25 cellular contexts compared by ENCODE assay signal in the genomic region with DNA sequence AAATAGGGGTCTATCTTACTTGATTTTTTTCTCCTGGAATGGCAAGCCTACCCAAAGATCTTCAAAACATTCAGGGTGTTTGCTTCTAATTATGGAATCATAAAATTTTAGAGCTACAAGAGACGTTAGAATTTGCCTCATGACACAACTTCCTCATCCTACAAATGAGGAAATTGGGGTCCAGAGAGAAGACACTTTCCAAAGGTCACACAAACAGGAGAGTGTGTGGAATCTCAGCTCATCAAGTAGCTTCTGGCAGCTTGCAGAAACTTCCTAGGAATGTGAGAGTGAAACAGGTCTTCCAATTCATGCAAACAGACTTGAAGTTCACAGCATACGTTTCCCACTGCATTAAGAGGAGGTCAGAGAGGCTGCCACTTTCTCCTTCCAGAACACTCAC.
"Had no signal": no experiment of that assay in that cellular context is flagged by ENCODE, and none has a peak within 500 bp of the region (broad histone marks: within the 10 kb centered on the region; RNA-seq: fewer than 3 reads in every experiment).

No MANE protein-coding gene starts in this region.

- H3K4me3 Mint-ChIP-seq: activated CD4-positive, alpha-beta memory T cell treated with anti-CD3 and anti-CD28 coated beads for 36 hours; activated naive CD4-positive, alpha-beta T cell treated with anti-CD3 and anti-CD28 coated beads for 36 hours; activated naive CD8-positive, alpha-beta T cell treated with anti-CD3 and anti-CD28 coated beads, Interleukin-2, amount 10 ng/mL, durations not matched to agents 7 days and 5 days; activated T-cell treated with anti-CD3 and anti-CD28 coated beads, Interleukin-2, amount 50 U/mL, for 72 hours; central memory CD8-positive, alpha-beta T cell; effector memory CD8-positive, alpha-beta T cell; memory B cell; nephron progenitor cell; T-helper 2 cell treated with Interferon-gamma antibody and Interleukin-4, amounts not matched to agents 5 μg/mL and 100 μg/mL, for 36 hours had no signal

- H3K4me1 Mint-ChIP-seq: activated naive CD8-positive, alpha-beta T cell treated with anti-CD3 and anti-CD28 coated beads, Interleukin-2, amount 10 ng/mL, durations not matched to agents 7 days and 5 days; central memory CD8-positive, alpha-beta T cell; memory B cell had no signal

- H3K36me3 Mint-ChIP-seq: activated CD4-positive, alpha-beta memory T cell treated with anti-CD3 and anti-CD28 coated beads for 36 hours; activated naive CD8-positive, alpha-beta T cell treated with anti-CD3 and anti-CD28 coated beads, Interleukin-2, amount 10 ng/mL, durations not matched to agents 7 days and 5 days had no signal

- H3K27me3 Mint-ChIP-seq: activated naive CD8-positive, alpha-beta T cell treated with anti-CD3 and anti-CD28 coated beads, Interleukin-2, amount 10 ng/mL, durations not matched to agents 7 days and 5 days; central memory CD8-positive, alpha-beta T cell; memory B cell had no signal

- ATAC-seq: activated T-cell treated with anti-CD3 and anti-CD28 coated beads, Interleukin-2, amount 50 U/mL, for 72 hours; effector memory CD8-positive, alpha-beta T cell; esophagus mucosa; left ventricle myocardium superior; mucosa of descending colon; pancreas; right cardiac atrium; stimulated activated naive CD8-positive, alpha-beta T cell treated with anti-CD3 and anti-CD28 coated beads, Interleukin-15, Interleukin-2, amounts not matched to agents 100 U/mL and 50 U/mL, for 24 hours had no signal

- H3K27ac Mint-ChIP-seq: activated CD4-positive, alpha-beta memory T cell treated with anti-CD3 and anti-CD28 coated beads for 36 hours; activated naive CD4-positive, alpha-beta T cell treated with anti-CD3 and anti-CD28 coated beads for 36 hours; activated naive CD8-positive, alpha-beta T cell treated with anti-CD3 and anti-CD28 coated beads, Interleukin-2, amount 10 ng/mL, durations not matched to agents 7 days and 5 days; activated T-cell treated with anti-CD3 and anti-CD28 coated beads, Interleukin-2, amount 50 U/mL, for 72 hours; effector memory CD8-positive, alpha-beta T cell; memory B cell; nephron progenitor cell; T-helper 2 cell treated with Interferon-gamma antibody and Interleukin-4, amounts not matched to agents 5 μg/mL and 100 μg/mL, for 36 hours had no signal

- DNase-seq: activated CD4-positive, alpha-beta memory T cell treated with anti-CD3 and anti-CD28 coated beads for 36 hours; activated CD4-positive, alpha-beta T cell treated with anti-CD3 and anti-CD28 coated beads for 48 hours; activated CD4-positive, CD25-positive, alpha-beta regulatory T cell; activated effector memory CD4-positive, alpha-beta T cell treated with Interleukin-2 at 50 U/mL for 16 hours; activated naive CD4-positive, alpha-beta T cell treated with anti-CD3 and anti-CD28 coated beads for 36 hours; activated naive CD8-positive, alpha-beta T cell treated with anti-CD3 and anti-CD28 coated beads, Interleukin-2, amount 10 ng/mL, durations not matched to agents 7 days and 5 days; activated T-cell treated with anti-CD3 and anti-CD28 coated beads, Interleukin-2, amount 50 U/mL, for 72 hours; amniotic stem cell; colonic mucosa; dorsolateral prefrontal cortex; effector memory CD8-positive, alpha-beta T cell; hippocampal formation; kidney glomerular epithelial cell; left ventricle myocardium superior; mucosa of descending colon; nephron progenitor cell; pancreas; right cardiac atrium; stimulated activated CD4-positive, alpha-beta T cell treated with anti-CD3 and anti-CD28 coated beads, Interleukin-4, amount 100 ng/mL, for 24 hours; stimulated activated naive CD8-positive, alpha-beta T cell treated with anti-CD3 and anti-CD28 coated beads, Interleukin-15, Interleukin-2, amounts not matched to agents 100 U/mL and 50 U/mL, for 24 hours; upper lobe of left lung had no signal
